1 cellular context compared by ENCODE assay signal in genomic region chr6:158017621-158018369, GRCh38.
A peak's percentile ranks its signal among the peaks of the same experiment; 100 is the strongest.
TF ChIP-seq lines count a peak whose summit lies in the region.

No MANE protein-coding gene starts in this region.

TF ChIP-seq in HepG2, 621 proteins besides CTCF, POLR2A, EP300 and RAD21 (continued from another document):
- TF ChIP-seq ZNF687 (CRISPR knock-in tag; IDR thresholded peaks at IDR 0.05), result peak; percentile 28; the same call in 1 of the 2 replicates
